In genomic region chr11:33699515-33700424, GRCh38 we compare ENCODE assay signal across 1 cellular context.
TF ChIP-seq lines count a peak whose summit lies in the region.

No MANE protein-coding gene starts in this region.

TF ChIP-seq in HepG2, 621 proteins besides CTCF, POLR2A, EP300 and RAD21 (continued from another document):
- TF ChIP-seq KAT8 (CRISPR knock-in tag; IDR thresholded peaks at IDR 0.05) (0 out of 2 replicates have a peak, but pooled peaks have one; percentile 47), NFAT5 (CRISPR knock-in tag; IDR thresholded peaks at IDR 0.05) (0 out of 2 replicates have a peak, but pooled peaks have one; percentile 19), ZNF318 (CRISPR knock-in tag; IDR thresholded peaks at IDR 0.05) (no peak), MIER3 (CRISPR knock-in tag; IDR thresholded peaks at IDR 0.05; ENCODE audit: borderline replicate concordance) (peak; percentile 58; the same call in 1 of the 2 replicates), HMGXB3 (CRISPR knock-in tag; IDR thresholded peaks at IDR 0.05; ENCODE audit: borderline replicate concordance) (peak; percentile 43; the same call in 1 of the 2 replicates)
